Comparison of ENCODE assay signal across 17 cellular contexts in genomic region chr9:112495614-112496013, GRCh38.
"Had no signal": no experiment of that assay in that cellular context is flagged by ENCODE, and none has a peak within 500 bp of the region (broad histone marks: within the 10 kb centered on the region; RNA-seq: fewer than 3 reads in every experiment).

No MANE protein-coding gene starts in this region.

- DNase-seq: activated CD4-positive, alpha-beta T cell treated with anti-CD3 and anti-CD28 coated beads, Interleukin-2, amount 50 U/mL, for 1 hour; activated CD8-positive, alpha-beta memory T cell treated with anti-CD3 and anti-CD28 coated beads for 24 hours; activated naive CD8-positive, alpha-beta T cell treated with anti-CD3 and anti-CD28 coated beads, Interleukin-2, amount 10 ng/mL, durations not matched to agents 7 days and 5 days; anterior cingulate cortex; cerebellar nuclear complex; dermis blood vessel endothelial cell; foreskin melanocyte; head of caudate nucleus; left colon; mesendoderm; nucleus accumbens; stimulated activated CD4-positive, alpha-beta T cell treated with anti-CD3 and anti-CD28 coated beads, Interleukin-4, amount 100 ng/mL, for 24 hours; stimulated activated naive CD4-positive, alpha-beta T cell treated with Interleukin-2 at 50 U/mL for 16 hours had no signal

- ATAC-seq: activated CD4-positive, CD25-positive, alpha-beta regulatory T cell treated with anti-CD3 and anti-CD28 coated beads, Interleukin-2, amount 50 U/mL, for 24 hours; left colon; natural killer cell treated with Interleukin-12 subunit alpha and Interleukin-12 subunit beta and Interleukin-15 and Interleukin-18, amount 100 ng/mL, for 72 hours had no signal

- H3K27ac ChIP-seq: epithelial cell of prostate, skin epidermis had no signal

- H3K4me3 ChIP-seq: skin epidermis had no signal
